Comparison of ENCODE assay signal across 1 cellular context in the genomic region with DNA sequence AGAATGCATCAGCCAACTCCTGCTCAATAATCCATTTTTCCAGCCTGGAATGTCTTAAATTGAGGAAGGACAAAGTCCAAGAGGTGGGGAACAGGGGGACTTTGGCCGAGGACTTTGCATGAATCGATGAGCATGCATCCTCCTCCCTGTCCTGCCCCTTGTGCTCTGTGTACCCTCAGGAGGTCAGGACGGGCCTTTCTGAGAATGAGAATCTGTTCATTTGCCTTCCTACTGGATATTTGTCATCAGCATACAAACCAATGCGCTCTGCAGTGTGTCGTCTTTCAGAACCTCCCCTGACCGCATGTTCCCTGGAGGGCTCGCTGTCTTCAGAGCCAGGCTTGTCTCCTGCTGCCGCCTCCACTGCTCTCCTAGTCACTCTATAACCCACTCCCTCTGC.
TF ChIP-seq lines count a peak whose summit lies in the region.

No MANE protein-coding gene starts in this region.

TF ChIP-seq in liver, 16 proteins besides CTCF, POLR2A, EP300 and RAD21 (continued from another document):
- peak; percentile 85 for TF ChIP-seq TAF1 (conservative IDR thresholded peaks at IDR 0.05)
- TF ChIP-seq, protein P1, sequence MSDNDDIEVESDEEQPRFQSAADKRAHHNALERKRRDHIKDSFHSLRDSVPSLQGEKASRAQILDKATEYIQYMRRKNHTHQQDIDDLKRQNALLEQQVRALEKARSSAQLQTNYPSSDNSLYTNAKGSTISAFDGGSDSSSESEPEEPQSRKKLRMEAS (IDR thresholded peaks at IDR 0.05), result peak; percentile 85
- peak; percentile 94 for TF ChIP-seq SP1 (IDR thresholded peaks at IDR 0.05)
- peak; percentile 93 to 97 for TF ChIP-seq HNF4A (conservative IDR thresholded peaks at IDR 0.05)
- TF ChIP-seq, protein P2, sequence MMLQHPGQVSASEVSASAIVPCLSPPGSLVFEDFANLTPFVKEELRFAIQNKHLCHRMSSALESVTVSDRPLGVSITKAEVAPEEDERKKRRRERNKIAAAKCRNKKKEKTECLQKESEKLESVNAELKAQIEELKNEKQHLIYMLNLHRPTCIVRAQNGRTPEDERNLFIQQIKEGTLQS (IDR thresholded peaks at IDR 0.05), result peak; percentile 38
- TF ChIP-seq RXRA (IDR thresholded peaks at IDR 0.05), result peak; percentile 92 to 96
- TF ChIP-seq, protein P3, sequence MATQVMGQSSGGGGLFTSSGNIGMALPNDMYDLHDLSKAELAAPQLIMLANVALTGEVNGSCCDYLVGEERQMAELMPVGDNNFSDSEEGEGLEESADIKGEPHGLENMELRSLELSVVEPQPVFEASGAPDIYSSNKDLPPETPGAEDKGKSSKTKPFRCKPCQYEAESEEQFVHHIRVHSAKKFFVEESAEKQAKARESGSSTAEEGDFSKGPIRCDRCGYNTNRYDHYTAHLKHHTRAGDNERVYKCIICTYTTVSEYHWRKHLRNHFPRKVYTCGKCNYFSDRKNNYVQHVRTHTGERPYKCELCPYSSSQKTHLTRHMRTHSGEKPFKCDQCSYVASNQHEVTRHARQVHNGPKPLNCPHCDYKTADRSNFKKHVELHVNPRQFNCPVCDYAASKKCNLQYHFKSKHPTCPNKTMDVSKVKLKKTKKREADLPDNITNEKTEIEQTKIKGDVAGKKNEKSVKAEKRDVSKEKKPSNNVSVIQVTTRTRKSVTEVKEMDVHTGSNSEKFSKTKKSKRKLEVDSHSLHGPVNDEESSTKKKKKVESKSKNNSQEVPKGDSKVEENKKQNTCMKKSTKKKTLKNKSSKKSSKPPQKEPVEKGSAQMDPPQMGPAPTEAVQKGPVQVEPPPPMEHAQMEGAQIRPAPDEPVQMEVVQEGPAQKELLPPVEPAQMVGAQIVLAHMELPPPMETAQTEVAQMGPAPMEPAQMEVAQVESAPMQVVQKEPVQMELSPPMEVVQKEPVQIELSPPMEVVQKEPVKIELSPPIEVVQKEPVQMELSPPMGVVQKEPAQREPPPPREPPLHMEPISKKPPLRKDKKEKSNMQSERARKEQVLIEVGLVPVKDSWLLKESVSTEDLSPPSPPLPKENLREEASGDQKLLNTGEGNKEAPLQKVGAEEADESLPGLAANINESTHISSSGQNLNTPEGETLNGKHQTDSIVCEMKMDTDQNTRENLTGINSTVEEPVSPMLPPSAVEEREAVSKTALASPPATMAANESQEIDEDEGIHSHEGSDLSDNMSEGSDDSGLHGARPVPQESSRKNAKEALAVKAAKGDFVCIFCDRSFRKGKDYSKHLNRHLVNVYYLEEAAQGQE (IDR thresholded peaks at IDR 0.05), result peak; percentile 59
- TF ChIP-seq EGR1 (IDR thresholded peaks at IDR 0.05; ENCODE audit: low read depth in 2 of 2), result peak in 1 of 2 donors; percentile 64
- TF ChIP-seq HNF4G (IDR thresholded peaks at IDR 0.05), result peak; percentile 99
